In the genomic region with DNA sequence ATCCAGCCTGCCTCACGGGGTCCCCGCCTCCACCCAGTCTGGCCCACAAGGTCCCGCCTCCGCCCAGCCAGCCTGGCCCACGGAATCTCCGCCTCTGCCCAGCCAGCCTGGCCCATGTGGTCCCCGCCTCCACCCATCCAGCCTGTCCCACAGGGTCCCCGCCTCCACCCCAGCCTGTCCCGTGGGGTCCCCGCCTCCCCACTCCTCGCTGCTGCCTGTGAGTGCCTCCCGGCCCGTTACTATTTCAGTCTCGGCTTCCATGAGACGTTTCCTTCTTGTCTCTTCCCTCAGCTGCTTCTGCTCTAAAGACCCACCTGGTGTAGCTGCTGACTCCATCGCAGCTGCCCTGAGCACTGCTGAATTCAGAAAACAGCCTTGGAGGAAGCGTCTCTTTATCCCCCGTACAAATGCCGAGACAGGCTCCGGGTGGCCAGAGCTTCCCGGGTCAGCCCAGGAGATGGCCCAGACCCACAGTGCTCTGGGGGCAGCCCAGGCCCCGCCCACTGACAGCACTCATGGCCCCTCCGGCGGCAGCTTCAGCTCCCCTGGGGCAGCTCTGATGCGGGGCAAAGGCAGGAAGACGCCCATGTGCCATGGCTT, we compare ENCODE assay signal across 8 cellular contexts.
DNase-seq lines count a peak whose midpoint lies in the region; ATAC-seq and TF ChIP-seq lines count a peak whose summit lies in the region.

No MANE protein-coding gene starts in this region.

- H3K4me3 ChIP-seq in skeletal muscle tissue (ENCODE audit: low read length in 3 of 3) (peak overlapping the region in 1 of 3 donors; percentile 20), foreskin fibroblast (ENCODE audit: low read depth in 1 of 2, low read length in 2 of 2) (no peak overlapping the region)

- H3K9me3 Mint-ChIP-seq in effector memory CD8-positive, alpha-beta T cell = no peaks in the 10 kb centered on the region
- H3K9me3 Mint-ChIP-seq in HFFc6 = peaks cover 3% of the 10 kb centered on the region; the same call in 1 of the 2 replicates

- no peaks in the 10 kb centered on the region for H3K9me3 ChIP-seq in skeletal muscle tissue (ENCODE audit: control insufficient read depth in 3 of 3, low read length in 3 of 3)

- peak overlapping the region in 2 of 3 donors; percentile 33 to 34 for H3K9ac ChIP-seq in skeletal muscle tissue (ENCODE audit: low read depth in 1 of 3, low read length in 3 of 3)

- peaks cover 14% of the 10 kb centered on the region for H3K36me3 Mint-ChIP-seq in effector memory CD8-positive, alpha-beta T cell (ENCODE audit: insufficient read depth)
- no peaks in the 10 kb centered on the region for H3K36me3 Mint-ChIP-seq in HFFc6 (ENCODE audit: low read depth)

- no peak for TF ChIP-seq CTCF in foreskin fibroblast (IDR thresholded peaks at IDR 0.05; ENCODE audit: low read depth, low read length)
- no peak for TF ChIP-seq CTCF in HFFc6 (IDR thresholded peaks at IDR 0.05)

- peak; percentile 53 for DNase-seq in AG08395 (ENCODE audit: low spot score)
- peak; percentile 77 for DNase-seq in GM19238 (ENCODE audit: insufficient read length, low spot score)
- no peak for DNase-seq in effector memory CD8-positive, alpha-beta T cell
- no peak for DNase-seq in foreskin fibroblast
- no peak for DNase-seq in HFFc6

- H3K4me1 ChIP-seq in skeletal muscle tissue (ENCODE audit: control insufficient read depth in 3 of 3, insufficient read depth in 3 of 3, low read length in 3 of 3) = peaks cover 3 to 19% (median 4%) of the 10 kb centered on the region in 3 donors

- H3K27me3 ChIP-seq in skeletal muscle tissue (ENCODE audit: control insufficient read depth in 3 of 3, insufficient read depth in 3 of 3, low read length in 3 of 3) = no peaks in the 10 kb centered on the region

- no peak overlapping the region for H3K4me3 Mint-ChIP-seq in effector memory CD8-positive, alpha-beta T cell
- no peak overlapping the region for H3K4me3 Mint-ChIP-seq in HFFc6

- ATAC-seq in HG03196 (IDR thresholded peaks at IDR 0.05; ENCODE audit: unreplicated experiment) (peak; percentile 49), HG03521 (IDR thresholded peaks at IDR 0.05; ENCODE audit: unreplicated experiment) (no peak)
- no peak for ATAC-seq in effector memory CD8-positive, alpha-beta T cell (replicated peaks)

- H3K27me3 Mint-ChIP-seq in effector memory CD8-positive, alpha-beta T cell = no peaks in the 10 kb centered on the region
- H3K27me3 Mint-ChIP-seq in HFFc6 (ENCODE audit: insufficient read depth) = no peaks in the 10 kb centered on the region

- H3K4me1 Mint-ChIP-seq in effector memory CD8-positive, alpha-beta T cell (ENCODE audit: low read depth in 2 of 2) = no peaks in the 10 kb centered on the region
- no peaks in the 10 kb centered on the region; the same call in 1 of the 2 replicates for H3K4me1 Mint-ChIP-seq in HFFc6 (ENCODE audit: low read depth)

- H3K27ac ChIP-seq in skeletal muscle tissue (ENCODE audit: low read depth, low read length) = peak overlapping the region; percentile 40

- peaks cover 28 to 32% (median 31%) of the 10 kb centered on the region in 3 donors for H3K36me3 ChIP-seq in skeletal muscle tissue (ENCODE audit: control insufficient read depth in 3 of 3, insufficient read depth in 3 of 3, low read length in 3 of 3)

- H3K27ac Mint-ChIP-seq in effector memory CD8-positive, alpha-beta T cell = peak overlapping the region; percentile 25 to 72
- H3K27ac Mint-ChIP-seq in HFFc6 = no peak overlapping the region

Comparison
In these comparisons a context has a peak if more than half of its experiments do, and no peak if none do; other contexts are left out.
1. DNase-seq: peak in AG08395 (single experiment) and GM19238 (single experiment); none in effector memory CD8-positive, alpha-beta T cell (0 of 3), foreskin fibroblast (0 of 2) and HFFc6 (single experiment).